ENCODE assay signal across 8 cellular contexts in the genomic region with DNA sequence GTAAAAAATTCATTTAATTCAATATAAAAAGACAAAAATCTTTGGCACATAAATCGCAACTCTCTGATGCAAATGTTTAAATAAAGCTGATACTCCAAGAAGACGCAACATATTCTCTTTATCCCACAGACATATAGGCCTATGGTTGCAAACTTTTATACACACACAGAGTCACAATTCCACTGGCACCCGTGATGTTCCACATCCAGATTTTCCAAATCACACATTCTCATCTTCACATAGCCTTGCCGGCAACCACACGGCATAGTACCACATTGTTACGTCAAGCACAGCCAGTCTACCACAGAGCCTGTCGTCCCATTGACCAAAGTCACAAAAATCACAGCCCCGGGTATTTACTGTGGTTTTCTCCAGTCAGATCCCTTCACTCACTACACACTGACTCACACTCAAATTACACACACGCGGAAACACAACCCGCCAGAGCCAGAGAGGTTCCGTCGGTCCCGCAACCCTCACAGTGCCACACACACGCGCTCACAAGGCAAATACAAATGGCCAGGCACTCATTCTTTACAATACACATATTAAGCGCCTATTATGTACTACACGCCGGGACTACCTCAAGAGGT. TPM values are rescaled to one million over a fixed set of nuclear protein-coding genes. Genes with fewer than 3 reads are reported as not detected.
A peak's percentile ranks its signal among the peaks of the same experiment; 100 is the strongest.
DNase-seq lines count a peak whose midpoint lies in the region; ATAC-seq and TF ChIP-seq lines count a peak whose summit lies in the region.

No MANE protein-coding gene starts in this region.

- POLR2A ChIA-PET in HCT116 (lab: Charles Lee) = interaction anchor here (0.6 to 1.5 kb wide), 2 partner anchors 26 to 49 kb away, joined by 3 to 7 read pairs; partner anchors contain the start of gene PSMC4

- H3K36me3 ChIP-seq in HCT116 (ENCODE audit: control insufficient read depth in 1 of 2, insufficient read depth in 2 of 2, low read length in 2 of 2) = no peaks in the 10 kb centered on the region

- H4K20me1 ChIP-seq in HCT116 (ENCODE audit: insufficient read depth) = no peaks in the 10 kb centered on the region

- H3K4me3 ChIP-seq in HCT116 (replicated peaks in 1 of 2; ENCODE audit: low read depth in 1 of 2, low read length in 2 of 2) = peak overlapping the region; percentile 52 to 78

- H3K4me1 ChIP-seq in HCT116 (ENCODE audit: control insufficient read depth in 1 of 2, insufficient read depth in 2 of 2, low read length in 2 of 2) = peaks cover 0 to 11% of the 10 kb centered on the region in 2 experiments; a peak in 2 of 4 replicates

- intact Hi-C loops in HCT116 (cut with micrococcal nuclease) = no loop called here

- CTCF ChIA-PET in HCT116 (lab: Charles Lee) = no interaction called here

- no peaks in the 10 kb centered on the region for H3K27me3 ChIP-seq in HCT116 (ENCODE audit: insufficient read depth, low read length)

- H3K4me2 ChIP-seq in HCT116 (ENCODE audit: low read length) = peak overlapping the region; percentile 84

- 0 out of 2 replicates have a peak, but pooled peaks have one; percentile 2 for TF ChIP-seq RAD21 in HCT116 (IDR thresholded peaks at IDR 0.05; ENCODE audit: low read depth)

- TF ChIP-seq POLR2A in HCT116 (IDR thresholded peaks at IDR 0.05; ENCODE audit: borderline replicate concordance, extremely low read depth, insufficient read depth, insufficient read length) = no peak

- peak; percentile 49 for DNase-seq in NOMO-1 treated with DMSO at 0.1 percent for 48 hours (lab: John Stamatoyannopoulos, UW; ENCODE audit: unreplicated experiment)
- DNase-seq in NOMO-1 (lab: John Stamatoyannopoulos, UW; ENCODE audit: unreplicated experiment in 2 of 2) = no peak
- peak; percentile 29 for DNase-seq in HCT116 (ENCODE audit: low read depth, low spot score)
- peak; percentile 16 for DNase-seq in NCI-H146 treated with DMSO at 0.1 percent for 48 hours (lab: John Stamatoyannopoulos, UW; ENCODE audit: unreplicated experiment)
- DNase-seq in activated gamma-delta T cell treated with anti-CD3 and anti-CD28 coated beads, Interleukin-2, amount 50 U/mL, for 16 hours (ENCODE audit: low read depth) = peak; percentile 4
- peak; percentile 39 for DNase-seq in germinal center (ENCODE audit: low spot score)
- no peak for DNase-seq in omental fat pad (ENCODE audit: low spot score)
- no peak for DNase-seq in activated CD4-positive, CD25-positive, alpha-beta regulatory T cell (lab: John Stamatoyannopoulos, UW)

- peak overlapping the region; percentile 79 for H3K9ac ChIP-seq in HCT116 (ENCODE audit: low read length)

- TSS peak; percentile 89 for BruUV-seq in HCT116 (replicated peaks; lab: Mats Ljungman, UMichigan)

- RAD21 ChIA-PET in HCT116 (lab: Charles Lee; ENCODE audit: low non-redundant PET in 1 of 2, low total read pairs in 2 of 2, uncharacterized antibody in 2 of 2, unreplicated experiment in 2 of 2) = no interaction called here

- H2AFZ ChIP-seq in HCT116 (ENCODE audit: low read depth, low read length, poor library complexity, severe bottlenecking) = peak overlapping the region; percentile 71

- peaks cover 21% of the 10 kb centered on the region for H3K79me2 ChIP-seq in HCT116 (ENCODE audit: insufficient read depth, low read length)

- H3K27ac ChIP-seq in HCT116 (ENCODE audit: low read depth, low read length) = peak overlapping the region; percentile 51

- no peak for TF ChIP-seq CTCF in HCT116 (IDR thresholded peaks at IDR 0.05 in 2 of 3, conservative IDR thresholded peaks at IDR 0.05 in 1 of 3; ENCODE audit: borderline replicate concordance in 1 of 3, insufficient read depth in 1 of 3, low read depth in 2 of 3, low read length in 2 of 3)
- TF ChIP-seq CTCF in omental fat pad (IDR thresholded peaks at IDR 0.05) = no peak

- ATAC-seq in HCT116 (peak; percentile 69), omental fat pad (ENCODE audit: low FRiP score) (peak; percentile 42)

- peaks cover 4 to 6% of the 10 kb centered on the region in 2 experiments; a peak in 3 of 4 replicates for H3K9me3 ChIP-seq in HCT116 (ENCODE audit: control insufficient read depth in 1 of 2, insufficient read depth in 1 of 2, low read depth in 1 of 2, low read length in 2 of 2)

- no peaks in the 10 kb centered on the region for H3K9me2 ChIP-seq in HCT116 (ENCODE audit: insufficient read depth)

TF ChIP-seq in HCT116, 20 proteins besides CTCF, POLR2A, EP300 and RAD21:
- TF ChIP-seq MAX (IDR thresholded peaks at IDR 0.05) = peak; percentile 67
- TF ChIP-seq TCF7L2 (IDR thresholded peaks at IDR 0.05; ENCODE audit: borderline replicate concordance, extremely low read depth, insufficient read depth, insufficient read length) = peak; percentile 29
- no peak for TF ChIP-seq YY1 (IDR thresholded peaks at IDR 0.05; ENCODE audit: extremely low read depth, insufficient replicate concordance, low read depth, low read length)

RNA-seq across cellular contexts. Expression of gene ZNF546, which starts 0.5 kb away (rescaled TPM):
- total RNA-seq in HCT116 (2021; ENCODE audit: unreplicated experiment) = 0.64 TPM
- 0.04 and 0.17 TPM in 2 replicates for polyA plus RNA-seq in HCT116 (2012)
- total RNA-seq in omental fat pad = 10 to 100 TPM in 1 of 4 donors, 1 to 10 TPM in 3; 1.4 to 11.8 (median 6.7) TPM

RNA-seq across cellular contexts. Expression of gene PSMC4, which starts 25.3 kb away (rescaled TPM):
- total RNA-seq in HCT116 (2021; ENCODE audit: unreplicated experiment) = 120 TPM
- 136 and 141 TPM in 2 replicates for polyA plus RNA-seq in HCT116 (2012)
- 100 to 1,000 TPM in 1 of 4 donors, 10 to 100 TPM in 3; 52.6 to 141 (median 75.4) TPM for total RNA-seq in omental fat pad

RNA-seq across cellular contexts. Expression of gene ZNF780B, which starts 59.7 kb away (rescaled TPM):
- 10.5 TPM for total RNA-seq in HCT116 (2021; ENCODE audit: unreplicated experiment)
- 2.2 and 2.4 TPM in 2 replicates for polyA plus RNA-seq in HCT116 (2012)
- 10 to 100 TPM in 2 of 4 donors, 1 to 10 TPM in 2; 7.2 to 17.8 (median 10.7) TPM for total RNA-seq in omental fat pad

Comparison
In these comparisons a context has a peak if more than half of its experiments do, and no peak if none do; other contexts are left out.
1. DNase-seq: peak in NOMO-1 treated with DMSO at 0.1 percent for 48 hours (single experiment), HCT116 (single experiment), NCI-H146 treated with DMSO at 0.1 percent for 48 hours (single experiment), activated gamma-delta T cell treated with anti-CD3 and anti-CD28 coated beads, Interleukin-2, amount 50 U/mL, for 16 hours (single experiment) and germinal center (single experiment); none in NOMO-1 (0 of 2), omental fat pad (single experiment) and activated CD4-positive, CD25-positive, alpha-beta regulatory T cell (0 of 4).